20 cellular contexts compared by ENCODE assay signal in the genomic region with DNA sequence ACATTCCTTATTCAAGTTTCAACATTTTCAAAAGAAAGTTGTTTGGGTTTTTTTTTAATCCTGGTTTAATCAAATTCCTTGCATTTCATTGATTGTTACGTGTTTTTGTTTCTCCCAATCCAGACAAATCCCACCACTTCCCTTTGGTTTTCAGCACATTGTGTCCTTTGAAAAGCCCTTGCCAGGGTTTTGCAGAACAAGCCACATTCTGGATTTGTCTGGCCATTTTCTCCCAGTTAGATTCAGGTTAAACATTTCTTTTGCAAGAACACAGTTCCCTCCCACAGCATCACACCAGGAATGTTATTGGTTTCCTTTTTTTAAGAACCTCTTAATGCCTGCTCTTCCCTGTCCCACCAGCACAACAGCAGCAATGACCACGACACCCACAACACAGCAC.
"Had no signal": no experiment of that assay in that cellular context is flagged by ENCODE, and none has a peak within 500 bp of the region (broad histone marks: within the 10 kb centered on the region; RNA-seq: fewer than 3 reads in every experiment).

No MANE protein-coding gene starts in this region.

- H3K9ac ChIP-seq: parathyroid adenoma had no signal

- H3K36me3 ChIP-seq: heart left ventricle, prostate gland, right atrium auricular region, sigmoid colon, suprapubic skin, thyroid gland had no signal

- H2AFZ ChIP-seq: parathyroid adenoma had no signal

- H3K27ac ChIP-seq: coronary artery, heart left ventricle, parathyroid adenoma, prostate gland, right atrium auricular region, sigmoid colon, suprapubic skin, thyroid gland had no signal

- H3K4me3 ChIP-seq: coronary artery, heart left ventricle, lung, prostate gland, right atrium auricular region, sigmoid colon, suprapubic skin, thyroid gland had no signal

- H3K27me3 Mint-ChIP-seq: naive B cell had no signal

- H3K9me3 ChIP-seq: heart left ventricle, prostate gland, right atrium auricular region, sigmoid colon, suprapubic skin, thyroid gland had no signal

- H3K27ac Mint-ChIP-seq: naive B cell, type B pancreatic cell had no signal

- H3K4me1 ChIP-seq: heart left ventricle, parathyroid adenoma, prostate gland, right atrium auricular region, sigmoid colon, suprapubic skin had no signal

- ATAC-seq: heart left ventricle; left colon; left ventricle myocardium superior; stimulated activated naive CD8-positive, alpha-beta T cell treated with anti-CD3 and anti-CD28 coated beads, Interleukin-15, Interleukin-2, amounts not matched to agents 100 U/mL and 50 U/mL, for 24 hours had no signal

- H3K9me3 Mint-ChIP-seq: type B pancreatic cell had no signal

- H3K4me3 Mint-ChIP-seq: naive B cell, type B pancreatic cell had no signal

- H3K4me1 Mint-ChIP-seq: naive B cell had no signal

- H3K27me3 ChIP-seq: right atrium auricular region, thyroid gland had no signal

- DNase-seq: effector CD8-positive, alpha-beta T cell; heart left ventricle; hippocampal formation; left colon; left ventricle myocardium superior; mesenchymal stem cell; midbrain; naive B cell; sigmoid colon; small intestine; stimulated activated CD4-positive, alpha-beta T cell treated with anti-CD3 and anti-CD28 coated beads, Interleukin-2, amount 100 ng/mL, for 48 hours; stimulated activated naive CD8-positive, alpha-beta T cell treated with anti-CD3 and anti-CD28 coated beads, Interleukin-15, Interleukin-2, amounts not matched to agents 100 U/mL and 50 U/mL, for 24 hours; thyroid gland had no signal

- H3K36me3 Mint-ChIP-seq: naive B cell, type B pancreatic cell had no signal
